21 cellular contexts compared by ENCODE assay signal in the genomic region with DNA sequence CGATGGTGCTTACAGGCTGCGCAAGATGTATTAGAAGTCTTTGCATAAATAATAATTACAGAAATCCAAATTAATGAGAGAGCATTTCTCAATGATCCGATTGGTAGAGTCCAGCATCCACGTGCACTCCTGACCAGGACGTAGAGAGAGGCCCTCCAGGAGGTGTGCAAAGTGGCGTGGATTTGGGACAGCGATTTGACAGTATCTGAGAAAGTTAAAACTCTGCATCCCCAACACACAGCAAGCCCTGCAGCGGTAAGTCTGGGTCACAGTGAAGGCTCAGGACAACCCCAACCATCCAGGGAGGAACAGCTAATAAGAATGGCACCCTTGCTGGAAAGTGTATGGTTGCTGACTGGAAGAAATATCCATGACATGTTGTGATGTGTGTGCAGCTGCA.
DNase-seq lines count a peak whose midpoint lies in the region; ATAC-seq and TF ChIP-seq lines count a peak whose summit lies in the region.
"Had no signal": no experiment of that assay in that cellular context is flagged by ENCODE, and none has a peak within 500 bp of the region (broad histone marks: within the 10 kb centered on the region; RNA-seq: fewer than 3 reads in every experiment).

No MANE protein-coding gene starts in this region.

- H3K4me2 ChIP-seq in IMR-90 (ENCODE audit: low read depth, low read length), result no peak overlapping the region
- H3K4me2 ChIP-seq: KMS-11 had no signal

- H3K27ac ChIP-seq in IMR-90 (ENCODE audit: insufficient read depth, low read length) (no peak overlapping the region), lung (ENCODE audit: low read depth in 1 of 2, low read length in 1 of 2) (no peak overlapping the region)
- H3K27ac ChIP-seq: GM23248, KMS-11 had no signal

- peaks cover 18% of the 10 kb centered on the region for H3K9me1 ChIP-seq in IMR-90 (ENCODE audit: insufficient read depth, low read length)

- ATAC-seq in activated CD8-positive, alpha-beta T cell treated with anti-CD3 and anti-CD28 coated beads, Interleukin-2, amount 10 ng/mL, durations not matched to agents 7 days and 5 days, result no peak
- no peak for ATAC-seq in activated CD8-positive, alpha-beta T cell treated with anti-CD3 and anti-CD28 coated beads for 36 hours
- ATAC-seq in IMR-90 (ENCODE audit: low read depth) (no peak), lung (ENCODE audit: insufficient read depth, low FRiP score) (no peak), GM18519 (IDR thresholded peaks at IDR 0.05; ENCODE audit: low FRiP score, unreplicated experiment) (no peak)
- ATAC-seq in stimulated activated naive CD8-positive, alpha-beta T cell treated with anti-CD3 and anti-CD28 coated beads, Interleukin-15, amount 100 ng/mL, for 72 hours, result no peak

- no peak overlapping the region for H3K56ac ChIP-seq in IMR-90 (ENCODE audit: extremely low read depth, insufficient read depth, low read length)

- H3K36me3 ChIP-seq in IMR-90 (ENCODE audit: control insufficient read depth, insufficient read depth, low read length) (no peaks in the 10 kb centered on the region), lung (ENCODE audit: control insufficient read depth in 2 of 2, insufficient read depth in 2 of 2, low read length in 2 of 2) (no peaks in the 10 kb centered on the region)
- H3K36me3 ChIP-seq: HAP-1 had no signal

- peak overlapping the region; percentile 98; the same call in 1 of the 2 replicates for H2BK20ac ChIP-seq in IMR-90 (ENCODE audit: low read depth, low read length)

- BruUV-seq in IMR-90 (replicated peaks; lab: Mats Ljungman, UMichigan), result no TSS peak

- H2AK9ac ChIP-seq in IMR-90 (replicated peaks; ENCODE audit: low read depth, low read length, poor library complexity), result no peak overlapping the region

- H3K9ac ChIP-seq in IMR-90 (ENCODE audit: low read depth, low read length), result no peak overlapping the region
- H3K9ac ChIP-seq: GM23248, KMS-11 had no signal

- H3K23ac ChIP-seq in IMR-90 (ENCODE audit: low read depth, low read length), result no peak overlapping the region

- H4K20me1 ChIP-seq in IMR-90 (ENCODE audit: insufficient read depth, low read length), result no peaks in the 10 kb centered on the region

- no peak overlapping the region for H2AFZ ChIP-seq in IMR-90 (replicated peaks; ENCODE audit: low read length, poor library complexity)
- H2AFZ ChIP-seq: GM23248 had no signal

- no peak for TF ChIP-seq CTCF in activated CD8-positive, alpha-beta T cell treated with anti-CD3 and anti-CD28 coated beads for 36 hours (IDR thresholded peaks at IDR 0.05)
- TF ChIP-seq CTCF in IMR-90 (conservative IDR thresholded peaks at IDR 0.05; ENCODE audit: low read depth, low read length) (no peak), lung (IDR thresholded peaks at IDR 0.05; ENCODE audit: control extremely low read depth, extremely low read depth) (no peak)

- peak overlapping the region; percentile 51; the same call in 1 of the 2 replicates for H4K91ac ChIP-seq in IMR-90 (ENCODE audit: insufficient read depth, low read depth, low read length)

- H4K8ac ChIP-seq in IMR-90 (ENCODE audit: low read depth in 2 of 2, low read length in 2 of 2), result peak overlapping the region; percentile 60 to 88; a peak in 2 of 4 replicates

- H3K4me1 ChIP-seq in IMR-90 (ENCODE audit: control insufficient read depth, insufficient read depth, low read length), result peaks cover 11% of the 10 kb centered on the region
- peaks cover 0 to 2% of the 10 kb centered on the region in 2 donors for H3K4me1 ChIP-seq in lung (ENCODE audit: control insufficient read depth in 2 of 2, insufficient read depth in 2 of 2, low read length in 2 of 2)
- H3K4me1 ChIP-seq: HAP-1 had no signal

- peaks cover 3 to 12% of the 10 kb centered on the region in 2 experiments; a peak in 2 of 4 replicates for H3K79me1 ChIP-seq in IMR-90 (ENCODE audit: low read depth in 1 of 2, low read length in 2 of 2)

- H2BK120ac ChIP-seq in IMR-90 (ENCODE audit: low read depth, low read length), result peak overlapping the region; percentile 98

- no peaks in the 10 kb centered on the region for H3K9me3 Mint-ChIP-seq in activated CD8-positive, alpha-beta T cell treated with anti-CD3 and anti-CD28 coated beads, Interleukin-2, amount 10 ng/mL, durations not matched to agents 7 days and 5 days (ENCODE audit: insufficient read depth)
- no peaks in the 10 kb centered on the region for H3K9me3 Mint-ChIP-seq in activated CD8-positive, alpha-beta T cell treated with anti-CD3 and anti-CD28 coated beads for 36 hours
- H3K9me3 Mint-ChIP-seq in stimulated activated naive CD8-positive, alpha-beta T cell treated with anti-CD3 and anti-CD28 coated beads, Interleukin-15, amount 100 ng/mL, for 72 hours, result no peaks in the 10 kb centered on the region
- H3K9me3 Mint-ChIP-seq: CD4-positive, alpha-beta T cell had no signal

- POLR2A ChIA-PET in activated CD8-positive, alpha-beta T cell treated with anti-CD3 and anti-CD28 coated beads, Interleukin-2, amount 10 ng/mL, durations not matched to agents 7 days and 5 days (lab: Charles Lee), result no interaction called here
- POLR2A ChIA-PET in activated CD8-positive, alpha-beta T cell treated with anti-CD3 and anti-CD28 coated beads for 36 hours (lab: Charles Lee), result interaction anchor here (0.6 to 1.0 kb wide), 2 partner anchors 35 to 71 kb away, joined by 3 read pairs; no protein-coding TSS in a partner anchor
- POLR2A ChIA-PET in IMR-90 (lab: Charles Lee; ENCODE audit: unreplicated experiment), result no interaction called here

- peak overlapping the region; percentile 90; the same call in 1 of the 3 replicates for H2BK15ac ChIP-seq in IMR-90 (ENCODE audit: low read depth, low read length)

- no CpG with 5 or more reads among the region's 8 CpGs for WGBS in IMR-90 (ENCODE audit: extremely low coverage in 2 of 2, insufficient read length in 1 of 2), 2 experiments
- WGBS in lung, 2 donors, result 84 to 97% methylated on average over 8 of the region's 8 CpGs

- H3K36me3 Mint-ChIP-seq in activated CD8-positive, alpha-beta T cell treated with anti-CD3 and anti-CD28 coated beads, Interleukin-2, amount 10 ng/mL, durations not matched to agents 7 days and 5 days (ENCODE audit: low read depth), result peaks cover 6% of the 10 kb centered on the region
- no peaks in the 10 kb centered on the region for H3K36me3 Mint-ChIP-seq in activated CD8-positive, alpha-beta T cell treated with anti-CD3 and anti-CD28 coated beads for 36 hours (ENCODE audit: low read depth)

- intact Hi-C loops in activated CD8-positive, alpha-beta T cell treated with anti-CD3 and anti-CD28 coated beads for 36 hours (cut with micrococcal nuclease), result no loop called here
- intact Hi-C loops in IMR-90 (cut with micrococcal nuclease), result no loop called here

- no peak overlapping the region for H3K4me3 Mint-ChIP-seq in activated CD8-positive, alpha-beta T cell treated with anti-CD3 and anti-CD28 coated beads, Interleukin-2, amount 10 ng/mL, durations not matched to agents 7 days and 5 days
- H3K4me3 Mint-ChIP-seq in activated CD8-positive, alpha-beta T cell treated with anti-CD3 and anti-CD28 coated beads for 36 hours, result no peak overlapping the region
- H3K4me3 Mint-ChIP-seq in stimulated activated naive CD8-positive, alpha-beta T cell treated with anti-CD3 and anti-CD28 coated beads, Interleukin-15, amount 100 ng/mL, for 72 hours, result no peak overlapping the region
- H3K4me3 Mint-ChIP-seq: CD4-positive, alpha-beta T cell; HFFc6 had no signal

- H3K27me3 ChIP-seq in IMR-90 (ENCODE audit: control insufficient read depth, insufficient read depth, low read length), result no peaks in the 10 kb centered on the region
- no peaks in the 10 kb centered on the region for H3K27me3 ChIP-seq in lung (ENCODE audit: control insufficient read depth, insufficient read depth)

- H2BK5ac ChIP-seq in IMR-90 (ENCODE audit: low read depth, low read length, poor library complexity, severe bottlenecking), result no peak overlapping the region

- no peak overlapping the region for H4K5ac ChIP-seq in IMR-90 (ENCODE audit: low read depth, low read length)

- peak overlapping the region; percentile 95 for H2AK5ac ChIP-seq in IMR-90 (ENCODE audit: low read depth, low read length)

- no peak overlapping the region; the same call in 1 of the 2 replicates for H3K18ac ChIP-seq in IMR-90 (ENCODE audit: low read depth, low read length)

- in situ Hi-C loops in IMR-90 (cut with MboI; ENCODE audit: low sequenced_read_pairs), result no loop called here

- 0 out of 2 replicates have a peak overlapping the region, but pooled peaks have one; percentile 81 for H3K14ac ChIP-seq in IMR-90 (replicated peaks; ENCODE audit: low read depth, low read length)

- dilution Hi-C loops in IMR-90 (cut with HindIII; ENCODE audit: low sequenced_read_pairs, unreplicated experiment), result no loop called here

- peaks cover 44% of the 10 kb centered on the region for H3K4me1 Mint-ChIP-seq in activated CD8-positive, alpha-beta T cell treated with anti-CD3 and anti-CD28 coated beads, Interleukin-2, amount 10 ng/mL, durations not matched to agents 7 days and 5 days (ENCODE audit: low read depth)
- H3K4me1 Mint-ChIP-seq in activated CD8-positive, alpha-beta T cell treated with anti-CD3 and anti-CD28 coated beads for 36 hours (ENCODE audit: low read depth), result peaks cover 35% of the 10 kb centered on the region
- peaks cover 27% of the 10 kb centered on the region for H3K4me1 Mint-ChIP-seq in stimulated activated naive CD8-positive, alpha-beta T cell treated with anti-CD3 and anti-CD28 coated beads, Interleukin-15, amount 100 ng/mL, for 72 hours

- DNase-seq in activated CD8-positive, alpha-beta T cell treated with anti-CD3 and anti-CD28 coated beads, Interleukin-2, amount 10 ng/mL, durations not matched to agents 7 days and 5 days, result peak; percentile 16
- no peak for DNase-seq in activated CD8-positive, alpha-beta T cell treated with anti-CD3 and anti-CD28 coated beads for 36 hours
- DNase-seq in IMR-90 (no peak), lung (ENCODE audit: low spot score) (peak; percentile 19), NCI-H2171 (lab: John Stamatoyannopoulos, UW) (no peak)
- no peak for DNase-seq in stimulated activated naive CD8-positive, alpha-beta T cell treated with anti-CD3 and anti-CD28 coated beads, Interleukin-15, amount 100 ng/mL, for 72 hours
- DNase-seq: CD4-positive, alpha-beta T cell; DMS53; GM23248; HFFc6; NCI-H1048; NCI-H1417; NCI-H1694; NCI-H2029 treated with DMSO at 0.1 percent for 48 hours; NCI-H2227 treated with DMSO at 0.1 percent for 48 hours; NCI-H526 treated with DMSO at 0.1 percent for 48 hours; RPMI8226; SHP77 treated with DMSO at 0.1 percent for 48 hours had no signal

- CTCF ChIA-PET in activated CD8-positive, alpha-beta T cell treated with anti-CD3 and anti-CD28 coated beads, Interleukin-2, amount 10 ng/mL, durations not matched to agents 7 days and 5 days (lab: Charles Lee), result interaction anchor here (0.6 kb wide), 1 partner anchor 23 kb away, joined by 4 read pairs; no protein-coding TSS in a partner anchor
- CTCF ChIA-PET in activated CD8-positive, alpha-beta T cell treated with anti-CD3 and anti-CD28 coated beads for 36 hours (lab: Charles Lee), result no interaction called here
- CTCF ChIA-PET in IMR-90 (lab: Yijun Ruan, JAX), result no interaction called here

- TF ChIP-seq RAD21 in IMR-90 (IDR thresholded peaks at IDR 0.05; ENCODE audit: low read length), result no peak

- TF ChIP-seq POLR2A in IMR-90 (IDR thresholded peaks at IDR 0.05; ENCODE audit: low read depth, low read length), result no peak

- H3K9me3 ChIP-seq in IMR-90 (ENCODE audit: control insufficient read depth, insufficient read depth, low read length) (no peaks in the 10 kb centered on the region), lung (ENCODE audit: control insufficient read depth in 2 of 2, insufficient read depth in 1 of 2, low read length in 1 of 2) (no peaks in the 10 kb centered on the region)
- H3K9me3 ChIP-seq: HAP-1 had no signal

- H3K4me3 ChIP-seq in IMR-90 (ENCODE audit: insufficient read depth, low read depth, low read length), result no peak overlapping the region
- no peak overlapping the region for H3K4me3 ChIP-seq in lung
- H3K4me3 ChIP-seq: GM23248, HAP-1 had no signal

- no peaks in the 10 kb centered on the region for H3K27me3 Mint-ChIP-seq in activated CD8-positive, alpha-beta T cell treated with anti-CD3 and anti-CD28 coated beads, Interleukin-2, amount 10 ng/mL, durations not matched to agents 7 days and 5 days (ENCODE audit: low read depth)
- H3K27me3 Mint-ChIP-seq in activated CD8-positive, alpha-beta T cell treated with anti-CD3 and anti-CD28 coated beads for 36 hours, result no peaks in the 10 kb centered on the region
- no peaks in the 10 kb centered on the region for H3K27me3 Mint-ChIP-seq in stimulated activated naive CD8-positive, alpha-beta T cell treated with anti-CD3 and anti-CD28 coated beads, Interleukin-15, amount 100 ng/mL, for 72 hours
- H3K27me3 Mint-ChIP-seq: CD4-positive, alpha-beta T cell had no signal

- H3K27ac Mint-ChIP-seq in activated CD8-positive, alpha-beta T cell treated with anti-CD3 and anti-CD28 coated beads, Interleukin-2, amount 10 ng/mL, durations not matched to agents 7 days and 5 days, result peak overlapping the region; percentile 12
- no peak overlapping the region for H3K27ac Mint-ChIP-seq in activated CD8-positive, alpha-beta T cell treated with anti-CD3 and anti-CD28 coated beads for 36 hours
- H3K27ac Mint-ChIP-seq in stimulated activated naive CD8-positive, alpha-beta T cell treated with anti-CD3 and anti-CD28 coated beads, Interleukin-15, amount 100 ng/mL, for 72 hours, result no peak overlapping the region
- H3K27ac Mint-ChIP-seq: CD4-positive, alpha-beta T cell; HFFc6 had no signal

- H3K4ac ChIP-seq in IMR-90 (ENCODE audit: low read depth, low read length), result peak overlapping the region; percentile 61

Comparison
In these comparisons a context has a peak if more than half of its experiments do, and no peak if none do; other contexts are left out.
1. DNase-seq: peak in activated CD8-positive, alpha-beta T cell treated with anti-CD3 and anti-CD28 coated beads, Interleukin-2, amount 10 ng/mL, durations not matched to agents 7 days and 5 days (single experiment) and lung (single experiment); none in activated CD8-positive, alpha-beta T cell treated with anti-CD3 and anti-CD28 coated beads for 36 hours (single experiment), IMR-90 (single experiment), NCI-H2171 (single experiment) and stimulated activated naive CD8-positive, alpha-beta T cell treated with anti-CD3 and anti-CD28 coated beads, Interleukin-15, amount 100 ng/mL, for 72 hours (0 of 2).